In genomic region chr5:120817044-120817985, GRCh38 we compare ENCODE assay signal across 12 cellular contexts.
DNase-seq lines count a peak whose midpoint lies in the region; ATAC-seq and TF ChIP-seq lines count a peak whose summit lies in the region.
"Had no signal": no experiment of that assay in that cellular context is flagged by ENCODE, and none has a peak within 500 bp of the region (broad histone marks: within the 10 kb centered on the region; RNA-seq: fewer than 3 reads in every experiment).

No MANE protein-coding gene starts in this region.

- POLR2A ChIA-PET in AG04449 (lab: Yijun Ruan, JAX), result no interaction called here

- no peaks in the 10 kb centered on the region for H3K27me3 ChIP-seq in RWPE2 (ENCODE audit: insufficient read depth, poor library complexity, severe bottlenecking)
- H3K27me3 ChIP-seq: tibial artery had no signal

- H3K27ac ChIP-seq in RWPE2 (ENCODE audit: poor library complexity, severe bottlenecking), result no peak overlapping the region
- H3K27ac ChIP-seq: skin epidermis, tibial artery had no signal

- no peak for DNase-seq in AG04449 (ENCODE audit: low read depth, low spot score)
- DNase-seq in RWPE2 (ENCODE audit: low spot score), result no peak
- DNase-seq in fibroblast of villous mesenchyme (ENCODE audit: low read depth), result peak; percentile 29
- no peak for DNase-seq in NCI-H2029 (lab: John Stamatoyannopoulos, UW)
- no peak for DNase-seq in activated T-cell treated with anti-CD3 and anti-CD28 coated beads for 4 hours
- DNase-seq: activated CD8-positive, alpha-beta memory T cell treated with anti-CD3 and anti-CD28 coated beads, Interleukin-2, amount 50 U/mL, for 48 hours; EL; tibial artery had no signal

- ATAC-seq in GM18511 (IDR thresholded peaks at IDR 0.05; ENCODE audit: unreplicated experiment) (peak; percentile 54), RWPE2 (ENCODE audit: low read depth) (peak; percentile 79), HG03439 (IDR thresholded peaks at IDR 0.05; ENCODE audit: unreplicated experiment) (no peak), GM19463 (IDR thresholded peaks at IDR 0.05; ENCODE audit: unreplicated experiment) (no peak)

- TF ChIP-seq CTCF in AG04449 (IDR thresholded peaks at IDR 0.05; ENCODE audit: insufficient read depth, low read length, missing control alignments) (peak; percentile 40), RWPE2 (IDR thresholded peaks at IDR 0.05; ENCODE audit: poor library complexity, severe bottlenecking) (peak; percentile 69), fibroblast of villous mesenchyme (IDR thresholded peaks at IDR 0.05; ENCODE audit: insufficient read depth, low read depth, low read length) (peak; percentile 59)

- H3K9me3 ChIP-seq in RWPE2 (ENCODE audit: severe bottlenecking), result no peaks in the 10 kb centered on the region

- H3K4me1 ChIP-seq in RWPE2 (ENCODE audit: insufficient read depth, poor library complexity, severe bottlenecking), result no peaks in the 10 kb centered on the region
- H3K4me1 ChIP-seq: tibial artery had no signal

- no peak overlapping the region for H3K4me3 ChIP-seq in AG04449 (ENCODE audit: low read depth, low read length)
- no peak overlapping the region for H3K4me3 ChIP-seq in RWPE2 (ENCODE audit: severe bottlenecking)
- no peak overlapping the region for H3K4me3 ChIP-seq in fibroblast of villous mesenchyme (ENCODE audit: low read depth, low read length)
- H3K4me3 ChIP-seq: skin epidermis, tibial artery had no signal

- CTCF ChIA-PET in AG04449 (lab: Yijun Ruan, JAX), result interaction anchor here (1.0 to 2.3 kb wide), 9 partner anchors 9 to 1132 kb away, joined by 3 to 13 read pairs (median 4); no protein-coding TSS in a partner anchor

- H3K36me3 ChIP-seq in RWPE2 (ENCODE audit: low read depth), result no peaks in the 10 kb centered on the region
- H3K36me3 ChIP-seq: tibial artery had no signal

Comparison
In these comparisons a context has a peak if more than half of its experiments do, and no peak if none do; other contexts are left out.
1. ATAC-seq: peak in GM18511 (single experiment) and RWPE2 (single experiment); none in HG03439 (single experiment) and GM19463 (single experiment).
2. Peak in every context shown above with its lines, with median percentiles within 50 percentile points of each other: CTCF ChIP-seq.